In genomic region chr13:45040626-45041025, GRCh38 we compare ENCODE assay signal across 26 cellular contexts. TPM values are rescaled to one million over a fixed set of nuclear protein-coding genes. Genes with fewer than 3 reads are reported as not detected.
DNase-seq lines count a peak whose midpoint lies in the region; ATAC-seq, FAIRE-seq and TF ChIP-seq lines count a peak whose summit lies in the region.
"Had no signal": no experiment of that assay in that cellular context is flagged by ENCODE, and none has a peak within 500 bp of the region (broad histone marks: within the 10 kb centered on the region; RNA-seq: fewer than 3 reads in every experiment).

No MANE protein-coding gene starts in this region.

- no peak overlapping the region for H4K12ac ChIP-seq in trophoblast cell (ENCODE audit: low read depth, low read length)

- no peak overlapping the region for H3K4ac ChIP-seq in trophoblast cell (ENCODE audit: low read depth, low read length)

- peaks cover 5% of the 10 kb centered on the region for H3K27me3 Mint-ChIP-seq in CD4-positive, CD25-positive, alpha-beta regulatory T cell
- H3K27me3 Mint-ChIP-seq in astrocyte (ENCODE audit: low read depth, unreplicated experiment): peaks cover 3% of the 10 kb centered on the region
- H3K27me3 Mint-ChIP-seq: stimulated activated memory B cell treated with anti-CD40 and anti-IgM and Interleukin-4, amounts not matched to agents 10 μg/mL and 1 μg/mL and 100 μg/mL, for 72 hours had no signal

- H3K9ac ChIP-seq in astrocyte (ENCODE audit: low read length): no peak overlapping the region
- H3K9ac ChIP-seq in trophoblast cell (ENCODE audit: low read length): no peak overlapping the region
- H3K9ac ChIP-seq: parathyroid adenoma had no signal

- H3K4me3 Mint-ChIP-seq in CD4-positive, CD25-positive, alpha-beta regulatory T cell: no peak overlapping the region
- H3K4me3 Mint-ChIP-seq in astrocyte (ENCODE audit: unreplicated experiment): no peak overlapping the region
- H3K4me3 Mint-ChIP-seq: activated CD4-positive, alpha-beta T cell treated with anti-CD3 and anti-CD28 coated beads, Interleukin-2, amount 10 ng/mL, durations not matched to agents 7 days and 5 days; nephron progenitor cell; stimulated activated memory B cell treated with anti-CD40 and anti-IgM and Interleukin-4, amounts not matched to agents 10 μg/mL and 1 μg/mL and 100 μg/mL, for 72 hours; T-helper 1 cell treated with Interleukin-12 subunit alpha and Interleukin-12 subunit beta and Interleukin-4 antibody, amounts not matched to agents 30 μg/mL and 1 μg/mL, for 36 hours had no signal

- peaks cover 0 to 6% (median 3%) of the 10 kb centered on the region in 4 donors for H3K4me1 Mint-ChIP-seq in CD4-positive, CD25-positive, alpha-beta regulatory T cell
- peaks cover 5% of the 10 kb centered on the region for H3K4me1 Mint-ChIP-seq in astrocyte (ENCODE audit: low read depth, unreplicated experiment)
- H3K4me1 Mint-ChIP-seq: stimulated activated memory B cell treated with anti-CD40 and anti-IgM and Interleukin-4, amounts not matched to agents 10 μg/mL and 1 μg/mL and 100 μg/mL, for 72 hours had no signal

- peak overlapping the region in 2 of 3 donors; percentile 28 to 40 for H3K27ac Mint-ChIP-seq in CD4-positive, CD25-positive, alpha-beta regulatory T cell
- no peak overlapping the region for H3K27ac Mint-ChIP-seq in astrocyte (ENCODE audit: unreplicated experiment)
- H3K27ac Mint-ChIP-seq: activated CD4-positive, alpha-beta T cell treated with anti-CD3 and anti-CD28 coated beads, Interleukin-2, amount 10 ng/mL, durations not matched to agents 7 days and 5 days; nephron progenitor cell; stimulated activated memory B cell treated with anti-CD40 and anti-IgM and Interleukin-4, amounts not matched to agents 10 μg/mL and 1 μg/mL and 100 μg/mL, for 72 hours; T-helper 1 cell treated with Interleukin-12 subunit alpha and Interleukin-12 subunit beta and Interleukin-4 antibody, amounts not matched to agents 30 μg/mL and 1 μg/mL, for 36 hours had no signal

- H3K79me2 ChIP-seq in astrocyte (ENCODE audit: insufficient read depth, low read length): no peaks in the 10 kb centered on the region
- H3K79me2 ChIP-seq in trophoblast cell (ENCODE audit: control insufficient read depth, insufficient read depth, low read length, poor library complexity): no peaks in the 10 kb centered on the region
- H3K79me2 ChIP-seq: parathyroid adenoma had no signal

- no peak for FAIRE-seq in HTR-8/SVneo (lab: Jason Lieb, UNC)
- FAIRE-seq in astrocyte (lab: Jason Lieb, UNC): no peak

- no peak overlapping the region for H3K4me3 ChIP-seq in CD4-positive, CD25-positive, alpha-beta regulatory T cell (ENCODE audit: low read depth, low read length)
- H3K4me3 ChIP-seq in astrocyte (ENCODE audit: insufficient read depth, low read depth, low read length) (no peak overlapping the region), fibroblast of the aortic adventitia (ENCODE audit: low read depth, low read length) (no peak overlapping the region), trophoblast cell (ENCODE audit: low read depth, low read length) (no peak overlapping the region)
- H3K4me3 ChIP-seq: esophagus squamous epithelium, heart left ventricle, left ventricle myocardium inferior, right lobe of liver, thoracic aorta had no signal

- DNase-seq in CD4-positive, CD25-positive, alpha-beta regulatory T cell: peak in 2 of 3 donors; percentile 23 to 67
- DNase-seq in HTR-8/SVneo (ENCODE audit: insufficient read length, low spot score) (peak; percentile 28), astrocyte (ENCODE audit: low read depth) (peak; percentile 16), fibroblast of the aortic adventitia (ENCODE audit: low read depth) (peak; percentile 31), DMS79 (lab: John Stamatoyannopoulos, UW) (no peak), trophoblast cell (no peak)
- no peak for DNase-seq in stimulated activated CD4-positive, alpha-beta T cell treated with anti-CD3 and anti-CD28 coated beads, Interleukin-4, amount 100 ng/mL, for 1 hour
- DNase-seq: activated CD4-positive, alpha-beta T cell treated with anti-CD3 and anti-CD28 coated beads, Interleukin-2, amount 10 ng/mL, durations not matched to agents 7 days and 5 days; activated naive CD4-positive, alpha-beta T cell; AML-193; Caco-2; effector CD4-positive, alpha-beta T cell; esophagus squamous epithelium; H7; heart left ventricle; left ventricle myocardium inferior; NCI-H1436; NCI-H2171; NCI-H69; nephron progenitor cell; right lobe of liver; SHP77 treated with DMSO at 0.1 percent for 48 hours had no signal

- H3K9me3 Mint-ChIP-seq in CD4-positive, CD25-positive, alpha-beta regulatory T cell: no peaks in the 10 kb centered on the region
- H3K9me3 Mint-ChIP-seq in astrocyte (ENCODE audit: unreplicated experiment): no peaks in the 10 kb centered on the region
- H3K9me3 Mint-ChIP-seq: activated CD4-positive, alpha-beta T cell treated with anti-CD3 and anti-CD28 coated beads, Interleukin-2, amount 10 ng/mL, durations not matched to agents 7 days and 5 days; nephron progenitor cell; stimulated activated memory B cell treated with anti-CD40 and anti-IgM and Interleukin-4, amounts not matched to agents 10 μg/mL and 1 μg/mL and 100 μg/mL, for 72 hours; T-helper 1 cell treated with Interleukin-12 subunit alpha and Interleukin-12 subunit beta and Interleukin-4 antibody, amounts not matched to agents 30 μg/mL and 1 μg/mL, for 36 hours had no signal

- H3K27ac ChIP-seq in CD4-positive, CD25-positive, alpha-beta regulatory T cell (ENCODE audit: insufficient read depth, low read length, poor library complexity, severe bottlenecking): no peak overlapping the region
- H3K27ac ChIP-seq in astrocyte (ENCODE audit: low read depth, low read length) (no peak overlapping the region), trophoblast cell (ENCODE audit: low read depth, low read length) (no peak overlapping the region)
- H3K27ac ChIP-seq: esophagus squamous epithelium, heart left ventricle, left ventricle myocardium inferior, parathyroid adenoma, right lobe of liver, thoracic aorta had no signal

- no peaks in the 10 kb centered on the region for H3K4me1 ChIP-seq in CD4-positive, CD25-positive, alpha-beta regulatory T cell (ENCODE audit: control insufficient read depth, insufficient read depth, low read length, poor library complexity, severe bottlenecking)
- H3K4me1 ChIP-seq in astrocyte (ENCODE audit: insufficient read depth, low read length) (no peaks in the 10 kb centered on the region), trophoblast cell (ENCODE audit: control insufficient read depth in 1 of 2, insufficient read depth in 2 of 2, low read length in 2 of 2) (no peaks in the 10 kb centered on the region)
- H3K4me1 ChIP-seq: esophagus squamous epithelium, parathyroid adenoma, right lobe of liver had no signal

- H3K36me3 Mint-ChIP-seq in CD4-positive, CD25-positive, alpha-beta regulatory T cell: peaks cover 5% of the 10 kb centered on the region
- H3K36me3 Mint-ChIP-seq in astrocyte (ENCODE audit: low read depth, unreplicated experiment): peaks cover 4% of the 10 kb centered on the region

- ATAC-seq in CD4-positive, CD25-positive, alpha-beta regulatory T cell (ENCODE audit: low read depth in 2 of 2): peak; percentile 73 to 85
- ATAC-seq: heart left ventricle; right lobe of liver; stimulated activated memory B cell treated with anti-CD40 and anti-IgM and Interleukin-4, amounts not matched to agents 10 μg/mL and 1 μg/mL and 100 μg/mL, for 72 hours had no signal

- H3K23ac ChIP-seq in trophoblast cell (ENCODE audit: low read length): no peak overlapping the region

- peaks cover 4% of the 10 kb centered on the region for H3K36me3 ChIP-seq in CD4-positive, CD25-positive, alpha-beta regulatory T cell (ENCODE audit: control insufficient read depth, insufficient read depth, low read length)
- H3K36me3 ChIP-seq in astrocyte (ENCODE audit: insufficient read depth, low read length) (peaks cover 3% of the 10 kb centered on the region), trophoblast cell (ENCODE audit: control insufficient read depth in 1 of 2, insufficient read depth in 2 of 2, low read length in 2 of 2) (peaks cover 0 to 4% of the 10 kb centered on the region in 2 experiments)
- H3K36me3 ChIP-seq: right lobe of liver, thoracic aorta had no signal

- TF ChIP-seq CTCF in astrocyte (IDR thresholded peaks at IDR 0.05; ENCODE audit: insufficient read depth, low read depth, low read length): no peak
- no peak for TF ChIP-seq CTCF in fibroblast of the aortic adventitia (IDR thresholded peaks at IDR 0.05; ENCODE audit: insufficient read depth, low read length)

- no peak overlapping the region for H2BK120ac ChIP-seq in trophoblast cell (ENCODE audit: insufficient read depth, low read length, poor library complexity)

- H2BK5ac ChIP-seq in trophoblast cell (ENCODE audit: low read depth, low read length, poor library complexity): no peak overlapping the region

- no peak overlapping the region for H4K91ac ChIP-seq in trophoblast cell (ENCODE audit: low read depth, low read length)

- no peak overlapping the region for H4K8ac ChIP-seq in trophoblast cell (ENCODE audit: low read depth, low read length)

- no peak overlapping the region for H2AK5ac ChIP-seq in trophoblast cell (ENCODE audit: low read length)

- no peak overlapping the region for H3K18ac ChIP-seq in trophoblast cell (ENCODE audit: low read length)

- H4K20me1 ChIP-seq in astrocyte (ENCODE audit: insufficient read depth, low read length): no peaks in the 10 kb centered on the region

- H3K9me3 ChIP-seq in CD4-positive, CD25-positive, alpha-beta regulatory T cell (ENCODE audit: control insufficient read depth in 2 of 2, low read length in 2 of 2): no peaks in the 10 kb centered on the region
- H3K9me3 ChIP-seq in astrocyte (ENCODE audit: insufficient read depth, low read depth, low read length) (no peaks in the 10 kb centered on the region), trophoblast cell (ENCODE audit: insufficient read depth, low read depth, low read length) (no peaks in the 10 kb centered on the region)
- H3K9me3 ChIP-seq: Caco-2, esophagus squamous epithelium, heart left ventricle, left ventricle myocardium inferior, right lobe of liver, thoracic aorta had no signal

- H3K14ac ChIP-seq in trophoblast cell (ENCODE audit: low read length): no peak overlapping the region

- H3K4me2 ChIP-seq in astrocyte (ENCODE audit: low read length) (no peak overlapping the region), trophoblast cell (ENCODE audit: low read length) (no peak overlapping the region)

- H3K79me1 ChIP-seq in trophoblast cell (ENCODE audit: low read length): no peaks in the 10 kb centered on the region

- H2AFZ ChIP-seq in astrocyte (ENCODE audit: low read depth, low read length) (no peak overlapping the region), trophoblast cell (ENCODE audit: insufficient read depth, low read length, poor library complexity) (no peak overlapping the region)
- H2AFZ ChIP-seq: parathyroid adenoma had no signal

- no CpG with 5 or more reads among the region's 3 CpGs for WGBS in trophoblast cell (ENCODE audit: extremely low coverage, insufficient coverage, insufficient read length)

- H2BK12ac ChIP-seq in trophoblast cell (ENCODE audit: low read length): no peak overlapping the region

- no peaks in the 10 kb centered on the region for H3K27me3 ChIP-seq in CD4-positive, CD25-positive, alpha-beta regulatory T cell (ENCODE audit: control insufficient read depth, insufficient read depth, low read length)
- H3K27me3 ChIP-seq in astrocyte (ENCODE audit: insufficient read depth, low read length) (no peaks in the 10 kb centered on the region), trophoblast cell (ENCODE audit: insufficient read depth, low read length) (no peaks in the 10 kb centered on the region)
- H3K27me3 ChIP-seq: esophagus squamous epithelium, heart left ventricle, right lobe of liver had no signal

RNA-seq across cellular contexts. Expression of gene GPALPP1, which starts 51.3 kb away (rescaled TPM):
- total RNA-seq in CD4-positive, CD25-positive, alpha-beta regulatory T cell: 31.1 TPM
- polyA plus RNA-seq in CD4-positive, CD25-positive, alpha-beta regulatory T cell: 10 to 100 TPM; 18.1 to 20.4 (median 18.8) TPM
- 18.5 and 22.2 TPM in 2 replicates for total RNA-seq in astrocyte
- total RNA-seq in fibroblast of the aortic adventitia (ENCODE audit: low replicate concordance): 20.6 and 31.2 TPM in 2 replicates
- polyA plus RNA-seq in trophoblast cell (2013): 20.4 and 21.5 TPM in 2 replicates

RNA-seq across cellular contexts. Expression of gene NUFIP1, which starts 51.4 kb away (rescaled TPM):
- 4.8 TPM for total RNA-seq in CD4-positive, CD25-positive, alpha-beta regulatory T cell
- polyA plus RNA-seq in CD4-positive, CD25-positive, alpha-beta regulatory T cell: 1 to 10 TPM; 4.0 to 4.2 (median 4.1) TPM
- total RNA-seq in astrocyte (7.0 and 7.6 TPM in 2 replicates), fibroblast of the aortic adventitia (ENCODE audit: low replicate concordance) (4.5 and 5.7 TPM in 2 replicates)
- polyA plus RNA-seq in trophoblast cell (2013): 7.3 and 7.7 TPM in 2 replicates

Comparison
In these comparisons a context has a peak if more than half of its experiments do, and no peak if none do; other contexts are left out.
1. DNase-seq: peak in CD4-positive, CD25-positive, alpha-beta regulatory T cell (2 of 3), HTR-8/SVneo (single experiment), astrocyte (single experiment) and fibroblast of the aortic adventitia (single experiment); none in DMS79 (single experiment), trophoblast cell (0 of 2) and stimulated activated CD4-positive, alpha-beta T cell treated with anti-CD3 and anti-CD28 coated beads, Interleukin-4, amount 100 ng/mL, for 1 hour (single experiment).